Comparison of ENCODE assay signal across 14 cellular contexts in the genomic region with DNA sequence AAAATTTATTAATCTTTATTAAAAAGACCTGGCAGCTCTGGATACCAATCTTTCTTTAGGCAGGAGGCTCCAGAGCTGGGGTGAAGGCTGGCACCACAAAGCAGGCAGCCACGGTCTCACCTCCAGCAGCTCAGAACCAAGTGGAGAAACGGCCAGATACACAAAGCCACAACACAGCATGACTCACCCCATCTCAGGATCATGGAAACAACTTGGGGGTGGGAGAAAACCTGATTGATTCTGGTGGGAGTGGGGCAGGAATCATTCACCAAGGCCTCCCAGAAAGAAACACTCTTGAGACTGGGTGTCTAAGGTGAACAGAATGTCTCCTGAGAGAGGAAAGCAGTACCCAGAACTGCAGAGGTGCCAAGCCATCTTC.
DNase-seq lines count a peak whose midpoint lies in the region; ATAC-seq and TF ChIP-seq lines count a peak whose summit lies in the region.
"Had no signal": no experiment of that assay in that cellular context is flagged by ENCODE, and none has a peak within 500 bp of the region (broad histone marks: within the 10 kb centered on the region; RNA-seq: fewer than 3 reads in every experiment).

No MANE protein-coding gene starts in this region.

- no peak overlapping the region for H3K4me3 Mint-ChIP-seq in activated T-helper 2 cell treated with anti-CD3 and anti-CD28 coated beads, Interferon-gamma antibody, Interleukin-2, Interleukin-4, amounts not matched to agents 10 μg/mL and 5 μg/mL and 100 μg/mL, durations not matched to agents 14 hours and 24 hours and 36 hours (ENCODE audit: low read depth)
- H3K4me3 Mint-ChIP-seq: CD4-positive, CD25-positive, alpha-beta regulatory T cell; GM23338 had no signal

- H3K4me1 Mint-ChIP-seq in activated T-helper 2 cell treated with anti-CD3 and anti-CD28 coated beads, Interferon-gamma antibody, Interleukin-2, Interleukin-4, amounts not matched to agents 10 μg/mL and 5 μg/mL and 100 μg/mL, durations not matched to agents 14 hours and 24 hours and 36 hours (ENCODE audit: low read depth), result peaks cover 27% of the 10 kb centered on the region

- H3K9me3 ChIP-seq in left ventricle myocardium inferior (replicated peaks), result peaks cover 4% of the 10 kb centered on the region
- no peaks in the 10 kb centered on the region for H3K9me3 ChIP-seq in suprapubic skin
- H3K9me3 ChIP-seq: left lung, right lobe of liver had no signal

- TF ChIP-seq CTCF in left ventricle myocardium inferior (IDR thresholded peaks at IDR 0.05; ENCODE audit: borderline replicate concordance), result no peak
- no peak for TF ChIP-seq CTCF in suprapubic skin (IDR thresholded peaks at IDR 0.05)
- TF ChIP-seq CTCF in GM10248 (IDR thresholded peaks at IDR 0.05; ENCODE audit: control extremely low read depth, extremely low read depth, low read depth, missing control alignments), result no peak

- CTCF ChIA-PET in GM10248 (lab: Yijun Ruan, JAX), result no interaction called here

- POLR2A ChIA-PET in GM10248 (lab: Yijun Ruan, JAX), result no interaction called here

- intact Hi-C loops in left ventricle myocardium inferior (cut with micrococcal nuclease), result no loop called here
- intact Hi-C loops in Right ventricle myocardium inferior (cut with DNase I), result no loop called here
- intact Hi-C loops in activated T-helper 2 cell treated with anti-CD3 and anti-CD28 coated beads, Interferon-gamma antibody, Interleukin-2, Interleukin-4, amounts not matched to agents 10 μg/mL and 5 μg/mL and 100 μg/mL, durations not matched to agents 14 hours and 24 hours and 36 hours (cut with micrococcal nuclease), result loop anchor here (2.0 kb wide), 1 partner anchor 43 kb away; no protein-coding TSS in a partner anchor

- H3K36me3 Mint-ChIP-seq in activated T-helper 2 cell treated with anti-CD3 and anti-CD28 coated beads, Interferon-gamma antibody, Interleukin-2, Interleukin-4, amounts not matched to agents 10 μg/mL and 5 μg/mL and 100 μg/mL, durations not matched to agents 14 hours and 24 hours and 36 hours (ENCODE audit: low read depth), result no peaks in the 10 kb centered on the region

- no peak for DNase-seq in left ventricle myocardium inferior
- DNase-seq in Right ventricle myocardium inferior (ENCODE audit: missing footprints), result no peak
- DNase-seq in activated T-helper 2 cell treated with anti-CD3 and anti-CD28 coated beads, Interferon-gamma antibody, Interleukin-2, Interleukin-4, amounts not matched to agents 10 μg/mL and 5 μg/mL and 100 μg/mL, durations not matched to agents 14 hours and 24 hours and 36 hours (ENCODE audit: low spot score), result no peak
- DNase-seq in islet precursor cell, result peak; percentile 75
- no peak for DNase-seq in suprapubic skin (ENCODE audit: low spot score in 2 of 2)
- no peak for DNase-seq in 8988T
- no peak for DNase-seq in GM10248 (ENCODE audit: extremely low spot score)
- DNase-seq: activated gamma-delta T cell; CD4-positive, CD25-positive, alpha-beta regulatory T cell; left lung; NCI-H2171 treated with DMSO at 0.1 percent for 48 hours; right lobe of liver had no signal

- H3K27me3 ChIP-seq in left ventricle myocardium inferior (ENCODE audit: low read depth), result no peaks in the 10 kb centered on the region
- no peaks in the 10 kb centered on the region for H3K27me3 ChIP-seq in suprapubic skin
- H3K27me3 ChIP-seq: left lung, right lobe of liver had no signal

- ATAC-seq in Right ventricle myocardium inferior (no peak), HG03439 (IDR thresholded peaks at IDR 0.05; ENCODE audit: unreplicated experiment) (no peak)
- ATAC-seq: left lung, right lobe of liver had no signal

- no peak for TF ChIP-seq POLR2A in suprapubic skin (IDR thresholded peaks at IDR 0.05)

- H3K36me3 ChIP-seq in left ventricle myocardium inferior, result no peaks in the 10 kb centered on the region
- H3K36me3 ChIP-seq in suprapubic skin, result no peaks in the 10 kb centered on the region
- H3K36me3 ChIP-seq: left lung, right lobe of liver had no signal

- TF ChIP-seq EP300 in suprapubic skin (IDR thresholded peaks at IDR 0.05), result no peak

- peak overlapping the region; percentile 48 for H3K27ac Mint-ChIP-seq in activated T-helper 2 cell treated with anti-CD3 and anti-CD28 coated beads, Interferon-gamma antibody, Interleukin-2, Interleukin-4, amounts not matched to agents 10 μg/mL and 5 μg/mL and 100 μg/mL, durations not matched to agents 14 hours and 24 hours and 36 hours
- H3K27ac Mint-ChIP-seq: GM23338 had no signal

- H3K4me1 ChIP-seq in left ventricle myocardium inferior (peaks cover 66% of the 10 kb centered on the region), suprapubic skin (peaks cover 24% of the 10 kb centered on the region)
- H3K4me1 ChIP-seq: left lung had no signal

- H3K4me3 ChIP-seq in left ventricle myocardium inferior, result no peak overlapping the region
- no peak overlapping the region for H3K4me3 ChIP-seq in suprapubic skin
- H3K4me3 ChIP-seq: GM23338, left lung, right lobe of liver had no signal

- H3K27ac ChIP-seq in left ventricle myocardium inferior (replicated peaks), result peak overlapping the region; percentile 83
- peak overlapping the region; percentile 9 for H3K27ac ChIP-seq in suprapubic skin
- H3K27ac ChIP-seq: left lung, right lobe of liver had no signal

- WGBS in suprapubic skin, result 41% methylated on average over 2 of the region's 2 CpGs

- H3K27me3 Mint-ChIP-seq in activated T-helper 2 cell treated with anti-CD3 and anti-CD28 coated beads, Interferon-gamma antibody, Interleukin-2, Interleukin-4, amounts not matched to agents 10 μg/mL and 5 μg/mL and 100 μg/mL, durations not matched to agents 14 hours and 24 hours and 36 hours (ENCODE audit: low read depth), result no peaks in the 10 kb centered on the region
- H3K27me3 Mint-ChIP-seq: CD4-positive, CD25-positive, alpha-beta regulatory T cell had no signal

- H3K9me3 Mint-ChIP-seq in activated T-helper 2 cell treated with anti-CD3 and anti-CD28 coated beads, Interferon-gamma antibody, Interleukin-2, Interleukin-4, amounts not matched to agents 10 μg/mL and 5 μg/mL and 100 μg/mL, durations not matched to agents 14 hours and 24 hours and 36 hours, result no peaks in the 10 kb centered on the region
- H3K9me3 Mint-ChIP-seq: CD4-positive, CD25-positive, alpha-beta regulatory T cell; GM23338 had no signal
